In the genomic region with DNA sequence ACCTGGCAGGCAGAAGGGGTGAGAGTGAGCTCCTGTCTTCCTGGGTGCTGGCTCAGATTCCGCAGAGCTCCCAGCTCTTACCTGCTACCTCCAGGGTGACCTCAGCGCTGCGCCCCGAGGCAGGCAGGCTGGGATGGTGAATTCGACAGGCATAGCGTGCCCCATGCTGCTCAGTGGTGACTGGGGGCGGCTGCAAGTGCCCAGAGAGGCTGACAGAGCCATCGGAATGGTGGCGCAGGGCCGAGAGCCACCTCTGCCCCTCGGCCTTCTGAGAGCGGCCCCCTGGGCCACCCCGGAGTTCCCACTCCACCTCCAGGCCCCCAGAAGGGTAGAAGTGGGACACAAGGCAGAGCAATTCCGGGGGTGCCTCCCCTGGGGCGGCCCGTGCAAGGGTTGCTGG, we compare ENCODE assay signal across 1 cellular context.
TF ChIP-seq lines count a peak whose summit lies in the region.

No MANE protein-coding gene starts in this region.

TF ChIP-seq in H1, 55 proteins besides CTCF, POLR2A, EP300 and RAD21:
- TF ChIP-seq TEAD4 (IDR thresholded peaks at IDR 0.05; ENCODE audit: low read depth, low read length) (no peak), FOSL1 (IDR thresholded peaks at IDR 0.05; ENCODE audit: insufficient read depth, low read depth, low read length) (no peak), CBX5 (IDR thresholded peaks at IDR 0.05; ENCODE audit: low read depth, low read length) (no peak), TCF12 (IDR thresholded peaks at IDR 0.05; ENCODE audit: low read depth, low read length) (no peak), RNF2 (IDR thresholded peaks at IDR 0.05; ENCODE audit: borderline replicate concordance, low read depth, low read length, missing control alignments, poor library complexity, severe bottlenecking) (no peak), TBP (IDR thresholded peaks at IDR 0.05; ENCODE audit: low read depth, low read length) (no peak), CHD1 (IDR thresholded peaks at IDR 0.05; ENCODE audit: low read depth, low read length) (no peak), SP1 (IDR thresholded peaks at IDR 0.05; ENCODE audit: low read depth, low read length) (no peak)
- TF ChIP-seq, protein P1, sequence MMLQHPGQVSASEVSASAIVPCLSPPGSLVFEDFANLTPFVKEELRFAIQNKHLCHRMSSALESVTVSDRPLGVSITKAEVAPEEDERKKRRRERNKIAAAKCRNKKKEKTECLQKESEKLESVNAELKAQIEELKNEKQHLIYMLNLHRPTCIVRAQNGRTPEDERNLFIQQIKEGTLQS (IDR thresholded peaks at IDR 0.05; ENCODE audit: insufficient read depth, low read depth, low read length): no peak
- TF ChIP-seq, protein P2, sequence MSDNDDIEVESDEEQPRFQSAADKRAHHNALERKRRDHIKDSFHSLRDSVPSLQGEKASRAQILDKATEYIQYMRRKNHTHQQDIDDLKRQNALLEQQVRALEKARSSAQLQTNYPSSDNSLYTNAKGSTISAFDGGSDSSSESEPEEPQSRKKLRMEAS (IDR thresholded peaks at IDR 0.05): no peak
- TF ChIP-seq, protein P3, sequence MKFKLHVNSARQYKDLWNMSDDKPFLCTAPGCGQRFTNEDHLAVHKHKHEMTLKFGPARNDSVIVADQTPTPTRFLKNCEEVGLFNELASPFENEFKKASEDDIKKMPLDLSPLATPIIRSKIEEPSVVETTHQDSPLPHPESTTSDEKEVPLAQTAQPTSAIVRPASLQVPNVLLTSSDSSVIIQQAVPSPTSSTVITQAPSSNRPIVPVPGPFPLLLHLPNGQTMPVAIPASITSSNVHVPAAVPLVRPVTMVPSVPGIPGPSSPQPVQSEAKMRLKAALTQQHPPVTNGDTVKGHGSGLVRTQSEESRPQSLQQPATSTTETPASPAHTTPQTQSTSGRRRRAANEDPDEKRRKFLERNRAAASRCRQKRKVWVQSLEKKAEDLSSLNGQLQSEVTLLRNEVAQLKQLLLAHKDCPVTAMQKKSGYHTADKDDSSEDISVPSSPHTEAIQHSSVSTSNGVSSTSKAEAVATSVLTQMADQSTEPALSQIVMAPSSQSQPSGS (IDR thresholded peaks at IDR 0.05; ENCODE audit: low read length): no peak
